Comparison of ENCODE assay signal across 10 cellular contexts in genomic region chrX:24987731-24988130, GRCh38. TPM values are rescaled to one million over a fixed set of nuclear protein-coding genes. Genes with fewer than 3 reads are reported as not detected.
"Had no signal": no experiment of that assay in that cellular context is flagged by ENCODE, and none has a peak within 500 bp of the region (broad histone marks: within the 10 kb centered on the region; RNA-seq: fewer than 3 reads in every experiment).

No MANE protein-coding gene starts in this region.

- H3K27ac ChIP-seq: GM23248, HL-60, KMS-11 had no signal

- H3K9ac ChIP-seq: GM23248, KMS-11 had no signal

- DNase-seq: GM23248, GOT3, H7, HCEC 1CT, KBM-7 had no signal

- ATAC-seq: HepG2 had no signal

- H3K27me3 Mint-ChIP-seq: IgD-negative memory B cell had no signal

- H3K27ac Mint-ChIP-seq: IgD-negative memory B cell had no signal

- H2AFZ ChIP-seq: GM23248 had no signal

- H3K4me3 ChIP-seq: GM23248 had no signal

- FAIRE-seq: HepG2 had no signal

- H3K4me1 Mint-ChIP-seq: IgD-negative memory B cell had no signal

- H3K4me2 ChIP-seq: KMS-11 had no signal

RNA-seq across cellular contexts. Expression of gene ARX, which starts 28.0 kb away (rescaled TPM):
- total RNA-seq: GM23248, H4, H7, HepG2 had no signal
